ENCODE assay signal across 1 cellular context in the genomic region with DNA sequence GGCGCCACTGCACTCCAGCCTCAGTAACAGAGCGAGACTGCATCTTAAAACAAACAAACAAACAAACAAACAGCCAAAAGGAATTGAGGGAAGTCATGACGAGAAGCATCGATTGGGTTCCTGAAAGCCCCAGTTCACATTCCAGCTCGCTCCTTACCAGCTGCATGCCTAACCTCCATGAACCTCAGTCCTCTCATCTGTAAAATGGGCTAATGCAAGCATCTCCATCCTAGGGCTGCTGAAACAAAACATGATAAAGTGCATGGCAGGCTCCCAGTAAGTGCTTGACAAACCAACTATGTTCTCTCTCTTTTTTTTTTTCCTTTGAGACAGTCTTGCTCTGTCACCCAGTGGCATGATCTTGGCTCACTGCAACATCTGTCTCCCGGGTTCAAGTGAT.
A peak's percentile ranks its signal among the peaks of the same experiment; 100 is the strongest.
TF ChIP-seq lines count a peak whose summit lies in the region.

No MANE protein-coding gene starts in this region.

TF ChIP-seq in K562, 482 proteins besides CTCF, POLR2A, EP300 and RAD21 (continued from another document):
- TF ChIP-seq ZNF318 (IDR thresholded peaks at IDR 0.05; ENCODE audit: borderline replicate concordance in 1 of 2, low read depth in 1 of 2) (no peak), CHD4 (IDR thresholded peaks at IDR 0.05; ENCODE audit: insufficient read depth, insufficient replicate concordance, low read depth, low read length, poor library complexity, severe bottlenecking) (no peak), ZNF124 (CRISPR knock-in tag; IDR thresholded peaks at IDR 0.05) (no peak), HMG20B (CRISPR knock-in tag; IDR thresholded peaks at IDR 0.05) (no peak), RNF219 (CRISPR knock-in tag; IDR thresholded peaks at IDR 0.05) (no peak), RBM25 (IDR thresholded peaks at IDR 0.05; ENCODE audit: low read depth, low read length, severe bottlenecking) (peak; percentile 84), ZNF277 (CRISPR knock-in tag; IDR thresholded peaks at IDR 0.05; ENCODE audit: borderline replicate concordance) (no peak), RBM22 (IDR thresholded peaks at IDR 0.05; ENCODE audit: low read depth, low read length, poor library complexity, severe bottlenecking) (no peak), ZNF280B (CRISPR knock-in tag; IDR thresholded peaks at IDR 0.05) (no peak), NCOA1 (IDR thresholded peaks at IDR 0.05; ENCODE audit: low read depth) (no peak), SNRNP70 (optimal IDR thresholded peaks at IDR 0.05; ENCODE audit: low read depth, low read length) (no peak)
- TF ChIP-seq, protein P1, sequence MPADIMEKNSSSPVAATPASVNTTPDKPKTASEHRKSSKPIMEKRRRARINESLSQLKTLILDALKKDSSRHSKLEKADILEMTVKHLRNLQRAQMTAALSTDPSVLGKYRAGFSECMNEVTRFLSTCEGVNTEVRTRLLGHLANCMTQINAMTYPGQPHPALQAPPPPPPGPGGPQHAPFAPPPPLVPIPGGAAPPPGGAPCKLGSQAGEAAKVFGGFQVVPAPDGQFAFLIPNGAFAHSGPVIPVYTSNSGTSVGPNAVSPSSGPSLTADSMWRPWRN (IDR thresholded peaks at IDR 0.05; ENCODE audit: low read depth): no peak
- TF ChIP-seq, protein P2, sequence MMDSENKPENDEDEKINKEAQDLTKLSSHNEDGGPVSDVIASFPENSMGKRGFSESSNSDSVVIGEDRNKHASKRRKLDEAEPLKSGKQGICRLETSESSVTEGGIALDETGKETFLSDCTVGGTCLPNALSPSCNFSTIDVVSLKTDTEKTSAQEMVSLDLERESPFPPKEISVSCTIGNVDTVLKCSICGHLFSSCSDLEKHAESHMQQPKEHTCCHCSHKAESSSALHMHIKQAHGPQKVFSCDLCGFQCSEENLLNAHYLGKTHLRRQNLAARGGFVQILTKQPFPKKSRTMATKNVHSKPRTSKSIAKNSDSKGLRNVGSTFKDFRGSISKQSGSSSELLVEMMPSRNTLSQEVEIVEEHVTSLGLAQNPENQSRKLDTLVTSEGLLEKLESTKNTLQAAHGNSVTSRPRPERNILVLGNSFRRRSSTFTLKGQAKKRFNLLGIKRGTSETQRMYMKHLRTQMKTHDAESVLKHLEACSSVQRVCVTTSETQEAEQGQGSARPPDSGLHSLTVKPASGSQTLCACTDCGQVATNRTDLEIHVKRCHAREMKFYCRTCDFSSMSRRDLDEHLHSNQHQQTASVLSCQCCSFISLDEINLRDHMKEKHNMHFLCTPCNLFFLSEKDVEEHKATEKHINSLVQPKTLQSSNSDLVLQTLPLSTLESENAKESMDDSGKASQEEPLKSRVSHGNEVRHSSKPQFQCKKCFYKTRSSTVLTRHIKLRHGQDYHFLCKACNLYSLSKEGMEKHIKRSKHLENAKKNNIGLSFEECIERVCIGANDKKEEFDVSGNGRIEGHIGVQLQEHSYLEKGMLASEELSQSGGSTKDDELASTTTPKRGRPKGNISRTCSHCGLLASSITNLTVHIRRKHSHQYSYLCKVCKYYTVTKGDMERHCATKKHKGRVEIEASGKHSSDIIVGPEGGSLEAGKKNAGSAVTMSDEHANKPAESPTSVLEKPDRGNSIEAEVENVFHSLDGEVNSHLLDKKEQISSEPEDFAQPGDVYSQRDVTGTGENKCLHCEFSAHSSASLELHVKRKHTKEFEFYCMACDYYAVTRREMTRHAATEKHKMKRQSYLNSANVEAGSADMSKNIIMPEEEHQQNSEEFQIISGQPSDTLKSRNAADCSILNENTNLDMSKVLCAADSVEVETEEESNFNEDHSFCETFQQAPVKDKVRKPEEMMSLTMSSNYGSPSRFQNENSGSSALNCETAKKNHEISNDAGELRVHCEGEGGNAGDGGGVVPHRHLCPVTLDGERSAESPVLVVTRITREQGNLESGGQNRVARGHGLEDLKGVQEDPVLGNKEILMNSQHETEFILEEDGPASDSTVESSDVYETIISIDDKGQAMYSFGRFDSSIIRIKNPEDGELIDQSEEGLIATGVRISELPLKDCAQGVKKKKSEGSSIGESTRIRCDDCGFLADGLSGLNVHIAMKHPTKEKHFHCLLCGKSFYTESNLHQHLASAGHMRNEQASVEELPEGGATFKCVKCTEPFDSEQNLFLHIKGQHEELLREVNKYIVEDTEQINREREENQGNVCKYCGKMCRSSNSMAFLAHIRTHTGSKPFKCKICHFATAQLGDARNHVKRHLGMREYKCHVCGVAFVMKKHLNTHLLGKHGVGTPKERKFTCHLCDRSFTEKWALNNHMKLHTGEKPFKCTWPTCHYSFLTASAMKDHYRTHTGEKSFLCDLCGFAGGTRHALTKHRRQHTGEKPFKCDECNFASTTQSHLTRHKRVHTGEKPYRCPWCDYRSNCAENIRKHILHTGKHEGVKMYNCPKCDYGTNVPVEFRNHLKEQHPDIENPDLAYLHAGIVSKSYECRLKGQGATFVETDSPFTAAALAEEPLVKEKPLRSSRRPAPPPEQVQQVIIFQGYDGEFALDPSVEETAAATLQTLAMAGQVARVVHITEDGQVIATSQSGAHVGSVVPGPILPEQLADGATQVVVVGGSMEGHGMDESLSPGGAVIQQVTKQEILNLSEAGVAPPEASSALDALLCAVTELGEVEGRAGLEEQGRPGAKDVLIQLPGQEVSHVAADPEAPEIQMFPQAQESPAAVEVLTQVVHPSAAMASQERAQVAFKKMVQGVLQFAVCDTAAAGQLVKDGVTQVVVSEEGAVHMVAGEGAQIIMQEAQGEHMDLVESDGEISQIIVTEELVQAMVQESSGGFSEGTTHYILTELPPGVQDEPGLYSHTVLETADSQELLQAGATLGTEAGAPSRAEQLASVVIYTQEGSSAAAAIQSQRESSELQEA (IDR thresholded peaks at IDR 0.05; ENCODE audit: low read depth): no peak
- TF ChIP-seq, protein P3, sequence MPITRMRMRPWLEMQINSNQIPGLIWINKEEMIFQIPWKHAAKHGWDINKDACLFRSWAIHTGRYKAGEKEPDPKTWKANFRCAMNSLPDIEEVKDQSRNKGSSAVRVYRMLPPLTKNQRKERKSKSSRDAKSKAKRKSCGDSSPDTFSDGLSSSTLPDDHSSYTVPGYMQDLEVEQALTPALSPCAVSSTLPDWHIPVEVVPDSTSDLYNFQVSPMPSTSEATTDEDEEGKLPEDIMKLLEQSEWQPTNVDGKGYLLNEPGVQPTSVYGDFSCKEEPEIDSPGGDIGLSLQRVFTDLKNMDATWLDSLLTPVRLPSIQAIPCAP (CRISPR knock-in tag; IDR thresholded peaks at IDR 0.05; ENCODE audit: borderline replicate concordance): no peak
TF ChIP-seq in K562: peak in this region for 4.
